Comparison of ENCODE assay signal across 8 cellular contexts in genomic region chr3:32392530-32393302, GRCh38. TPM values are rescaled to one million over a fixed set of nuclear protein-coding genes. Genes with fewer than 3 reads are reported as not detected.
DNase-seq lines count a peak whose midpoint lies in the region; ATAC-seq, FAIRE-seq and TF ChIP-seq lines count a peak whose summit lies in the region.

No MANE protein-coding gene starts in this region.

- no peaks in the 10 kb centered on the region for H3K36me3 ChIP-seq in DND-41 (ENCODE audit: insufficient read depth, low read length)
- H3K36me3 ChIP-seq in HUES64 (ENCODE audit: insufficient read depth, low read length) = no peaks in the 10 kb centered on the region
- no peaks in the 10 kb centered on the region for H3K36me3 ChIP-seq in parathyroid adenoma (ENCODE audit: control insufficient read depth, insufficient read depth, low read length)

- peak overlapping the region; percentile 93 for H3K27ac Mint-ChIP-seq in activated naive CD4-positive, alpha-beta T cell treated with anti-CD3 and anti-CD28 coated beads for 36 hours
- peak overlapping the region; percentile 91 for H3K27ac Mint-ChIP-seq in glutamatergic neuron (ENCODE audit: unreplicated experiment)

- H3K4me3 ChIP-seq in DND-41 (ENCODE audit: low read depth in 1 of 2, low read length in 2 of 2) (peak overlapping the region; percentile 35 to 77; a peak in 3 of 4 replicates), HUES64 (ENCODE audit: low read length) (peak overlapping the region; percentile 90), parathyroid adenoma (ENCODE audit: low read depth, low read length) (peak overlapping the region; percentile 72)

- H2AFZ ChIP-seq in DND-41 (ENCODE audit: low read depth, low read length) (peak overlapping the region; percentile 81), parathyroid adenoma (peak overlapping the region; percentile 97)

- H3K79me2 ChIP-seq in DND-41 (ENCODE audit: insufficient read depth, low read length) = peaks cover 62% of the 10 kb centered on the region
- H3K79me2 ChIP-seq in parathyroid adenoma = no peaks in the 10 kb centered on the region

- H3K27ac ChIP-seq in DND-41 (ENCODE audit: low read length) (peak overlapping the region; percentile 72), HUES64 (ENCODE audit: low read depth, low read length) (no peak overlapping the region; the same call in 1 of the 2 replicates), parathyroid adenoma (peak overlapping the region; percentile 21)

- H3K4me2 ChIP-seq in DND-41 (ENCODE audit: insufficient read depth, low read length) (peak overlapping the region; percentile 94), parathyroid adenoma (ENCODE audit: low read length) (peak overlapping the region; percentile 81)

- peaks cover 10% of the 10 kb centered on the region for H3K36me3 Mint-ChIP-seq in activated naive CD4-positive, alpha-beta T cell treated with anti-CD3 and anti-CD28 coated beads for 36 hours (ENCODE audit: low read depth)
- no peaks in the 10 kb centered on the region for H3K36me3 Mint-ChIP-seq in glutamatergic neuron (ENCODE audit: unreplicated experiment)

- no peaks in the 10 kb centered on the region for H4K20me1 ChIP-seq in DND-41 (ENCODE audit: insufficient read depth, low read length)

- H3K9me3 ChIP-seq in DND-41 (ENCODE audit: insufficient read depth, low read length, severe bottlenecking) (no peaks in the 10 kb centered on the region), HUES64 (ENCODE audit: insufficient read depth, low read depth, low read length) (no peaks in the 10 kb centered on the region), parathyroid adenoma (ENCODE audit: control insufficient read depth, low read length) (no peaks in the 10 kb centered on the region)

- DNase-seq in DND-41 (no peak), glutamatergic neuron (no peak), SK-N-DZ (ENCODE audit: low spot score) (no peak), GM19239 (ENCODE audit: insufficient read length, low spot score) (no peak)
- peak; percentile 55 for DNase-seq in activated naive CD4-positive, alpha-beta T cell treated with anti-CD3 and anti-CD28 coated beads for 36 hours

- CTCF ChIA-PET in activated naive CD4-positive, alpha-beta T cell treated with anti-CD3 and anti-CD28 coated beads for 36 hours (lab: Charles Lee) = interaction anchor here (0.6 to 5.4 kb wide), 3 partner anchors 17 to 76 kb away, joined by 4 to 38 read pairs (median 37); no protein-coding TSS in a partner anchor

- no peaks in the 10 kb centered on the region for H3K27me3 Mint-ChIP-seq in activated naive CD4-positive, alpha-beta T cell treated with anti-CD3 and anti-CD28 coated beads for 36 hours (ENCODE audit: low read depth)
- peaks cover 20% of the 10 kb centered on the region for H3K27me3 Mint-ChIP-seq in glutamatergic neuron (ENCODE audit: unreplicated experiment)

- TF ChIP-seq CTCF in DND-41 (IDR thresholded peaks at IDR 0.05; ENCODE audit: borderline replicate concordance, extremely low read depth, low read length, poor library complexity, severe bottlenecking) (no peak), glutamatergic neuron (IDR thresholded peaks at IDR 0.05; ENCODE audit: partially characterized antibody, unreplicated experiment) (no peak), parathyroid adenoma (IDR thresholded peaks at IDR 0.05) (no peak)

- H3K27me3 ChIP-seq in DND-41 (ENCODE audit: insufficient read depth, low read length, poor library complexity) (no peaks in the 10 kb centered on the region), HUES64 (ENCODE audit: insufficient read depth, low read length) (peaks cover 21% of the 10 kb centered on the region), parathyroid adenoma (ENCODE audit: control insufficient read depth, insufficient read depth, low read length) (no peaks in the 10 kb centered on the region)

- FAIRE-seq in GM19239 (lab: Jason Lieb, UNC) = no peak

- intact Hi-C loops in activated naive CD4-positive, alpha-beta T cell treated with anti-CD3 and anti-CD28 coated beads for 36 hours (cut with micrococcal nuclease) = loop anchor here (1.0 to 10.0 kb wide), 2 partner anchors 68 to 292 kb away; partner anchors contain the start of gene CNOT10

- 27% methylated on average over 17 of the region's 18 CpGs for WGBS in HUES64

- H3K4me1 Mint-ChIP-seq in activated naive CD4-positive, alpha-beta T cell treated with anti-CD3 and anti-CD28 coated beads for 36 hours (ENCODE audit: low read depth) = peaks cover 56% of the 10 kb centered on the region
- H3K4me1 Mint-ChIP-seq in glutamatergic neuron (ENCODE audit: low read depth, unreplicated experiment) = peaks cover 23% of the 10 kb centered on the region

- H3K4me1 ChIP-seq in DND-41 (ENCODE audit: insufficient read depth, low read length) (peaks cover 42% of the 10 kb centered on the region), HUES64 (ENCODE audit: insufficient read depth, low read length) (0 out of 2 replicates have a peak, but pooled peaks cover 4% of the 10 kb centered on the region), parathyroid adenoma (peaks cover 5% of the 10 kb centered on the region)

- ATAC-seq in DND-41 (ENCODE audit: insufficient read depth, low read depth) = peak; percentile 16; the same call in 2 of the 3 replicates
- no peak for ATAC-seq in HG03521 (IDR thresholded peaks at IDR 0.05; ENCODE audit: unreplicated experiment)

- peak overlapping the region; percentile 95 for H3K4me3 Mint-ChIP-seq in activated naive CD4-positive, alpha-beta T cell treated with anti-CD3 and anti-CD28 coated beads for 36 hours
- H3K4me3 Mint-ChIP-seq in glutamatergic neuron (ENCODE audit: unreplicated experiment) = peak overlapping the region; percentile 94

- H3K9me3 Mint-ChIP-seq in activated naive CD4-positive, alpha-beta T cell treated with anti-CD3 and anti-CD28 coated beads for 36 hours = no peaks in the 10 kb centered on the region
- H3K9me3 Mint-ChIP-seq in glutamatergic neuron (ENCODE audit: unreplicated experiment) = peaks cover 16% of the 10 kb centered on the region

- H3K9ac ChIP-seq in DND-41 (ENCODE audit: low read depth, low read length) = peak overlapping the region; percentile 67
- H3K9ac ChIP-seq in HUES64 (ENCODE audit: low read depth, low read length) = peak overlapping the region; percentile 90
- H3K9ac ChIP-seq in parathyroid adenoma = no peak overlapping the region

RNA-seq across cellular contexts. Expression of gene CMTM7, which starts 1.1 kb away (rescaled TPM):
- polyA plus RNA-seq in HUES64 (2013, experiment 1 of 2) = 28.0 TPM
- 38.2 TPM for polyA plus RNA-seq in HUES64 (2013, experiment 2 of 2)
- 10 to 100 TPM; 59.1 to 60.2 TPM for total RNA-seq in activated naive CD4-positive, alpha-beta T cell treated with anti-CD3 and anti-CD28 coated beads for 36 hours
- 95.5 TPM for total RNA-seq in glutamatergic neuron (ENCODE audit: unreplicated experiment)
- polyA plus RNA-seq in SK-N-DZ (2014; cell fraction: cytosol; rRNA removed) = 24.8 and 27.4 TPM in 2 replicates
- polyA plus RNA-seq in SK-N-DZ (2014; cell fraction: nucleus; rRNA removed) = 18.6 and 22.5 TPM in 2 replicates
